ENCODE assay signal across 18 cellular contexts in genomic region chr5:79193643-79194042, GRCh38. TPM values are rescaled to one million over a fixed set of nuclear protein-coding genes. Genes with fewer than 3 reads are reported as not detected.
DNase-seq lines count a peak whose midpoint lies in the region; ATAC-seq and TF ChIP-seq lines count a peak whose summit lies in the region.
"Had no signal": no experiment of that assay in that cellular context is flagged by ENCODE, and none has a peak within 500 bp of the region (broad histone marks: within the 10 kb centered on the region; RNA-seq: fewer than 3 reads in every experiment).

No MANE protein-coding gene starts in this region.

- H2AFZ ChIP-seq in parathyroid adenoma, result peak overlapping the region; percentile 3

- DNase-seq in ELR (ENCODE audit: low read depth), result peak; percentile 36
- DNase-seq in NCI-H748 treated with DMSO at 0.1 percent for 48 hours (lab: John Stamatoyannopoulos, UW), result peak; percentile 60
- DNase-seq in epithelial cell of prostate (ENCODE audit: low read depth, low spot score), result peak; percentile 16
- no peak for DNase-seq in ACHN
- no peak for DNase-seq in CD8-positive, alpha-beta T cell
- DNase-seq: activated CD4-positive, alpha-beta T cell treated with anti-CD3 and anti-CD28 coated beads, Interleukin-2, amount 10 ng/mL, durations not matched to agents 24 days and 14 days; aorta; heart right ventricle; Kasumi-1; left ventricle myocardium inferior; NCI-H2171; Peyer's patch; small intestine had no signal

- no peaks in the 10 kb centered on the region for H3K9me3 Mint-ChIP-seq in CD8-positive, alpha-beta T cell
- H3K9me3 Mint-ChIP-seq: activated CD4-positive, alpha-beta T cell treated with anti-CD3 and anti-CD28 coated beads, Interleukin-2, amount 10 ng/mL, durations not matched to agents 24 days and 14 days; neural crest cell; T-helper 1 cell treated with Interleukin-12 subunit alpha and Interleukin-12 subunit beta and Interleukin-4 antibody, amounts not matched to agents 30 μg/mL and 1 μg/mL, for 36 hours had no signal

- no peaks in the 10 kb centered on the region for H3K9me3 ChIP-seq in parathyroid adenoma (ENCODE audit: control insufficient read depth, low read length)
- H3K9me3 ChIP-seq in CD8-positive, alpha-beta T cell (ENCODE audit: low read length), result no peaks in the 10 kb centered on the region
- H3K9me3 ChIP-seq: left ventricle myocardium inferior, Peyer's patch had no signal

- H3K4me1 Mint-ChIP-seq in CD8-positive, alpha-beta T cell (ENCODE audit: low read depth), result no peaks in the 10 kb centered on the region
- H3K4me1 Mint-ChIP-seq: activated CD4-positive, alpha-beta T cell treated with anti-CD3 and anti-CD28 coated beads, Interleukin-2, amount 10 ng/mL, durations not matched to agents 24 days and 14 days; neural crest cell had no signal

- H3K9ac ChIP-seq in parathyroid adenoma, result no peak overlapping the region

- H3K27ac Mint-ChIP-seq in CD8-positive, alpha-beta T cell, result no peak overlapping the region
- H3K27ac Mint-ChIP-seq: activated CD4-positive, alpha-beta T cell treated with anti-CD3 and anti-CD28 coated beads, Interleukin-2, amount 10 ng/mL, durations not matched to agents 24 days and 14 days; T-helper 1 cell treated with Interleukin-12 subunit alpha and Interleukin-12 subunit beta and Interleukin-4 antibody, amounts not matched to agents 30 μg/mL and 1 μg/mL, for 36 hours had no signal

- in situ Hi-C loops in ACHN (cut with HindIII; ENCODE audit: low pct_ligation_motif_present, low pct_unique_long_range_greater_than_20kb, low sequenced_read_pairs), result no loop called here

- CTCF ChIA-PET in CD8-positive, alpha-beta T cell (lab: Charles Lee), result no interaction called here

- H3K4me1 ChIP-seq in parathyroid adenoma, result no peaks in the 10 kb centered on the region
- H3K4me1 ChIP-seq in CD8-positive, alpha-beta T cell (ENCODE audit: insufficient read depth, low read length), result no peaks in the 10 kb centered on the region
- H3K4me1 ChIP-seq: heart right ventricle, left ventricle myocardium inferior, Peyer's patch had no signal

- no peak overlapping the region for H3K4me2 ChIP-seq in parathyroid adenoma (ENCODE audit: low read length)

- ATAC-seq in GM21825 (IDR thresholded peaks at IDR 0.05; ENCODE audit: unreplicated experiment) (no peak), GM19452 (IDR thresholded peaks at IDR 0.05; ENCODE audit: unreplicated experiment) (no peak)
- no peak for ATAC-seq in CD8-positive, alpha-beta T cell

- H3K4me3 ChIP-seq in parathyroid adenoma (ENCODE audit: low read depth, low read length), result no peak overlapping the region
- H3K4me3 ChIP-seq in CD8-positive, alpha-beta T cell (ENCODE audit: low read depth, low read length), result no peak overlapping the region
- H3K4me3 ChIP-seq: heart right ventricle, left ventricle myocardium inferior, Peyer's patch had no signal

- H3K27me3 Mint-ChIP-seq in CD8-positive, alpha-beta T cell (ENCODE audit: low read depth), result no peaks in the 10 kb centered on the region
- H3K27me3 Mint-ChIP-seq: activated CD4-positive, alpha-beta T cell treated with anti-CD3 and anti-CD28 coated beads, Interleukin-2, amount 10 ng/mL, durations not matched to agents 24 days and 14 days had no signal

- POLR2A ChIA-PET in CD8-positive, alpha-beta T cell (lab: Charles Lee), result no interaction called here

- intact Hi-C loops in CD8-positive, alpha-beta T cell (cut with DNase I, micrococcal nuclease), result no loop called here

- no peaks in the 10 kb centered on the region for H3K36me3 ChIP-seq in parathyroid adenoma (ENCODE audit: control insufficient read depth, insufficient read depth, low read length)
- H3K36me3 ChIP-seq in CD8-positive, alpha-beta T cell (ENCODE audit: insufficient read depth, low read length), result no peaks in the 10 kb centered on the region
- H3K36me3 ChIP-seq: heart right ventricle, left ventricle myocardium inferior, Peyer's patch had no signal

- no peaks in the 10 kb centered on the region for H3K36me3 Mint-ChIP-seq in CD8-positive, alpha-beta T cell

- TF ChIP-seq CTCF in parathyroid adenoma (IDR thresholded peaks at IDR 0.05), result no peak
- TF ChIP-seq CTCF in CD8-positive, alpha-beta T cell (IDR thresholded peaks at IDR 0.05), result no peak

- H3K27me3 ChIP-seq in parathyroid adenoma (ENCODE audit: control insufficient read depth, insufficient read depth, low read length), result no peaks in the 10 kb centered on the region
- H3K27me3 ChIP-seq in CD8-positive, alpha-beta T cell (ENCODE audit: insufficient read depth, low read length), result no peaks in the 10 kb centered on the region
- H3K27me3 ChIP-seq: heart right ventricle, Peyer's patch had no signal

- no peak overlapping the region for H3K27ac ChIP-seq in epithelial cell of prostate
- H3K27ac ChIP-seq in parathyroid adenoma, result no peak overlapping the region
- no peak overlapping the region for H3K27ac ChIP-seq in CD8-positive, alpha-beta T cell (ENCODE audit: low read depth, low read length)
- H3K27ac ChIP-seq: heart right ventricle, left ventricle myocardium inferior, Peyer's patch had no signal

- H3K79me2 ChIP-seq in parathyroid adenoma, result no peaks in the 10 kb centered on the region

- no peak overlapping the region for H3K4me3 Mint-ChIP-seq in CD8-positive, alpha-beta T cell
- H3K4me3 Mint-ChIP-seq: activated CD4-positive, alpha-beta T cell treated with anti-CD3 and anti-CD28 coated beads, Interleukin-2, amount 10 ng/mL, durations not matched to agents 24 days and 14 days; neural crest cell; T-helper 1 cell treated with Interleukin-12 subunit alpha and Interleukin-12 subunit beta and Interleukin-4 antibody, amounts not matched to agents 30 μg/mL and 1 μg/mL, for 36 hours had no signal

RNA-seq across cellular contexts. Expression of gene JMY, which starts 42.3 kb away (rescaled TPM):
- total RNA-seq in CD8-positive, alpha-beta T cell, result 100 to 1,000 TPM; 104 TPM

Comparison
In these comparisons a context has a peak if more than half of its experiments do, and no peak if none do; other contexts are left out.
1. DNase-seq: peak in ELR (single experiment), NCI-H748 treated with DMSO at 0.1 percent for 48 hours (single experiment) and epithelial cell of prostate (single experiment); none in ACHN (single experiment) and CD8-positive, alpha-beta T cell (0 of 7).